ENCODE assay signal across 3 cellular contexts in the genomic region with DNA sequence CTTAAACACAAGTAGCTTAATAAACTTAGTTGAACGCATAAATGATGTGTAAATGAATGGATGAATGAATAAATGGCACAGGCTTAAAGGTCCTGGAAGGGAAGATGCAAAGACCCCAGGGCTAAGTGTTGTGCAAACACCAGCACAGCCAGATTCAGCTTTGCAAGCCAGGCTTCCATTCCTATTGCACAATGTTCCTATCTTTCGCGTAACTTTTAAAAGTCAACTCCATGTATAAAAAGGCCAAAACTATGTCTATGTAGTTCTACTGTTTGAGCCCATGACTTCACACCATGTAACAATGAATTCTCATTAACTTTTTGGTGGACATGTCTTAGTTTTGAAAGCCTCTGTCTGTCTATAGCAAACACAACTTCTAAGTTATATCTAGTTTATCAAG.
TF ChIP-seq lines count a peak whose summit lies in the region.

No MANE protein-coding gene starts in this region.

TF ChIP-seq in IMR-90, 13 proteins besides CTCF, POLR2A, EP300 and RAD21:
- TF ChIP-seq MAZ (IDR thresholded peaks at IDR 0.05; ENCODE audit: borderline replicate concordance, low read depth, low read length) (no peak), CEBPB (IDR thresholded peaks at IDR 0.05; ENCODE audit: low read depth, low read length) (peak; percentile 68)

TF ChIP-seq in H1, 55 proteins besides CTCF, POLR2A, EP300 and RAD21:
- TF ChIP-seq SIX5 (IDR thresholded peaks at IDR 0.05; ENCODE audit: low read depth, low read length) (no peak), CEBPB (IDR thresholded peaks at IDR 0.05; ENCODE audit: low read depth, low read length) (peak; percentile 51; the same call in 1 of the 2 replicates), CHD2 (IDR thresholded peaks at IDR 0.05; ENCODE audit: low read length) (no peak)

TF ChIP-seq in GM12891, 5 proteins besides CTCF, POLR2A, EP300 and RAD21:
- TF ChIP-seq TAF1 (IDR thresholded peaks at IDR 0.05; ENCODE audit: low read depth, low read length): no peak
- TF ChIP-seq PAX5 (IDR thresholded peaks at IDR 0.05; ENCODE audit: insufficient read depth, low read length, severe bottlenecking): no peak
- TF ChIP-seq POU2F2 (IDR thresholded peaks at IDR 0.05; ENCODE audit: low read depth, low read length): no peak
- TF ChIP-seq POLR2AphosphoS5 (IDR thresholded peaks at IDR 0.05; ENCODE audit: low read depth, low read length): no peak
- TF ChIP-seq SPI1 (IDR thresholded peaks at IDR 0.05; ENCODE audit: low read depth, low read length): no peak
TF ChIP-seq in GM12891: peak in this region for 0.
